In genomic region chr19:13938361-13939027, GRCh38 we compare ENCODE assay signal across 12 cellular contexts. TPM values are rescaled to one million over a fixed set of nuclear protein-coding genes. Genes with fewer than 3 reads are reported as not detected.
A peak's percentile ranks its signal among the peaks of the same experiment; 100 is the strongest.
DNase-seq lines count a peak whose midpoint lies in the region; ATAC-seq, FAIRE-seq and TF ChIP-seq lines count a peak whose summit lies in the region.
"Had no signal": no experiment of that assay in that cellular context is flagged by ENCODE, and none has a peak within 500 bp of the region (broad histone marks: within the 10 kb centered on the region; RNA-seq: fewer than 3 reads in every experiment).

TSS of gene PODNL1 (minus strand) at chr19:13938417. CDS start at chr19:13938181, 236 bp downstream.

- no peaks in the 10 kb centered on the region for H3K9me3 Mint-ChIP-seq in type B pancreatic cell

- peak within 1 kb of the TSS; percentile 45 for H3K4me3 Mint-ChIP-seq in type B pancreatic cell

- no peak for ATAC-seq in HG03135 (IDR thresholded peaks at IDR 0.05; ENCODE audit: unreplicated experiment)

- peaks cover 14% of the 10 kb centered on the region for H3K4me1 ChIP-seq in HUES64 (ENCODE audit: insufficient read depth, low read length)
- no peaks in the 10 kb centered on the region for H3K4me1 ChIP-seq in kidney (ENCODE audit: control insufficient read depth in 1 of 2, insufficient read depth in 1 of 2, low read depth in 1 of 2, low read length in 2 of 2)
- H3K4me1 ChIP-seq in BE2C: peaks cover 3% of the 10 kb centered on the region; the same call in 1 of the 2 replicates
- H3K4me1 ChIP-seq: colonic mucosa had no signal

- no peak within 1 kb of the TSS for H3K27ac Mint-ChIP-seq in type B pancreatic cell

- no peak for FAIRE-seq in kidney (lab: Jason Lieb, UNC)

- no peak for TF ChIP-seq CTCF in cardiac fibroblast (IDR thresholded peaks at IDR 0.05; ENCODE audit: low read depth, low read length)
- no peak for TF ChIP-seq CTCF in kidney (IDR thresholded peaks at IDR 0.05; ENCODE audit: borderline replicate concordance, extremely low read depth, insufficient read depth)
- no peak for TF ChIP-seq CTCF in type B pancreatic cell (conservative IDR thresholded peaks at IDR 0.05)
- TF ChIP-seq CTCF in BE2C (IDR thresholded peaks at IDR 0.05; ENCODE audit: low read depth, low read length): no peak

- H3K4me1 Mint-ChIP-seq in type B pancreatic cell (ENCODE audit: unreplicated experiment): peaks cover 10% of the 10 kb centered on the region

- H3K36me3 ChIP-seq in HUES64 (ENCODE audit: insufficient read depth, low read length) (no peaks in the 10 kb centered on the region), kidney (ENCODE audit: control insufficient read depth in 1 of 2, insufficient read depth in 2 of 2, low read length in 2 of 2) (peaks cover 0 to 2% of the 10 kb centered on the region in 2 donors), BE2C (no peaks in the 10 kb centered on the region)
- H3K36me3 ChIP-seq: colonic mucosa had no signal

- H3K27me3 Mint-ChIP-seq in type B pancreatic cell: peaks cover 12% of the 10 kb centered on the region

- H3K27me3 ChIP-seq in HUES64 (ENCODE audit: insufficient read depth, low read length) (peaks cover 2% of the 10 kb centered on the region; the same call in 1 of the 2 replicates), BE2C (no peaks in the 10 kb centered on the region)
- H3K27me3 ChIP-seq: colonic mucosa had no signal

- H3K36me3 Mint-ChIP-seq in type B pancreatic cell: no peaks in the 10 kb centered on the region

- H3K9me3 ChIP-seq in HUES64 (ENCODE audit: insufficient read depth, low read depth, low read length) (no peaks in the 10 kb centered on the region; the same call in 1 of the 2 replicates), kidney (ENCODE audit: control insufficient read depth in 1 of 2, low read length in 2 of 2) (no peaks in the 10 kb centered on the region), BE2C (no peaks in the 10 kb centered on the region)
- H3K9me3 ChIP-seq: colonic mucosa had no signal

- peak within 1 kb of the TSS; percentile 13; the same call in 1 of the 2 replicates for H3K4me3 ChIP-seq in HUES64 (ENCODE audit: low read length)
- H3K4me3 ChIP-seq in cardiac fibroblast (replicated peaks in 1 of 2; ENCODE audit: low read depth in 2 of 2, low read length in 2 of 2): peak within 1 kb of the TSS; percentile 33 to 51
- H3K4me3 ChIP-seq in kidney (ENCODE audit: low read length in 2 of 2): no peak within 1 kb of the TSS
- H3K4me3 ChIP-seq in BE2C (ENCODE audit: low read depth, low read length): no peak within 1 kb of the TSS
- H3K4me3 ChIP-seq: colonic mucosa had no signal

- DNase-seq in cardiac fibroblast (ENCODE audit: low read depth in 2 of 2) (peak; percentile 43 to 84), kidney (peak; percentile 84), type B pancreatic cell (ENCODE audit: extremely low spot score, unreplicated experiment) (no peak), HUDEP-2 (lab: John Stamatoyannopoulos, UW; ENCODE audit: unreplicated experiment in 76 of 76) (no peak), BE2C (no peak)
- no peak for DNase-seq in activated CD4-positive, alpha-beta T cell treated with anti-CD3 and anti-CD28 coated beads, Interleukin-2, amount 50 U/mL, for 4 hours
- DNase-seq: activated CD8-positive, alpha-beta memory T cell treated with anti-CD3 and anti-CD28 coated beads, Interleukin-2, amount 50 U/mL, for 4 hours; colonic mucosa; NCI-H187 treated with DMSO at 0.1 percent for 48 hours had no signal

- H3K27ac ChIP-seq in HUES64 (ENCODE audit: low read depth, low read length): no peak within 1 kb of the TSS
- no peak within 1 kb of the TSS for H3K27ac ChIP-seq in kidney (ENCODE audit: low read depth in 2 of 2, low read length in 2 of 2)
- H3K27ac ChIP-seq: colonic mucosa had no signal

- intact Hi-C loops in kidney (cut with DNase I): no loop called here

- 58% methylated on average over 18 of the region's 20 CpGs for WGBS in HUES64

- H3K9ac ChIP-seq in HUES64 (ENCODE audit: low read depth, low read length): no peak within 1 kb of the TSS
- H3K9ac ChIP-seq in kidney (ENCODE audit: low read length in 2 of 2): no peak within 1 kb of the TSS

RNA-seq across cellular contexts. Expression of gene PODNL1, which starts in this region (rescaled TPM):
- 0.80 TPM for polyA plus RNA-seq in HUES64 (2013, experiment 1 of 2)
- 1.6 TPM for polyA plus RNA-seq in HUES64 (2013, experiment 2 of 2)
- total RNA-seq in kidney (3.0 TPM), type B pancreatic cell (ENCODE audit: low replicate concordance) (0.48 and 0.75 TPM in 2 replicates)
- not detected for polyA plus RNA-seq in kidney (ENCODE audit: insufficient read depth, low read depth, low replicate concordance)
- 1.9 TPM for polyA plus RNA-seq in BE2C (2012; ENCODE audit: insufficient read depth, insufficient read length, low read depth)
- total RNA-seq: temporal lobe had no signal

Comparison
In these comparisons a context has a peak if more than half of its experiments do, and no peak if none do; other contexts are left out.
1. H3K4me3 ChIP-seq: peak in HUES64 (single experiment) and cardiac fibroblast (2 of 2); none in kidney (0 of 2) and BE2C (single experiment).
2. DNase-seq: peak in cardiac fibroblast (2 of 2) and kidney (single experiment); none in type B pancreatic cell (single experiment), activated CD4-positive, alpha-beta T cell treated with anti-CD3 and anti-CD28 coated beads, Interleukin-2, amount 50 U/mL, for 4 hours (0 of 2), HUDEP-2 (0 of 76) and BE2C (single experiment).